In the genomic region with DNA sequence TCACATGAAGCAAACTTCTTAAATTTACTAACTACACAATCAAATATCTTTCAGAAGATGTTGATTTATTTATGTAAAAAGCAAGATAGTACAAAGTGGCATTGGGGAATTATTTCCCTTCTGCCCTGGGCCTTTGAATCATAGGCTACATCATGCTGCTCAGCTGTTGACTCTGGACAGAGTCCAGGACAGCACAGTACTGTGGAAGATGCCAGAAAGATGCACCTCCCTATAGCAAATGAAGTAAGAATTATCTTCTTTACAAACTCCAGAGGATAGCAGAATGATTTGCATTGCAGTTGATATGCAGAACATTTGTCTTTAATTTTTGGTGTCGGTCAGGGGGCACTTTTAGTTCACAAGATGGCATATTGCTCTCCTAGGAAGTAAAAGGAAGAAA, we compare ENCODE assay signal across 15 cellular contexts.
DNase-seq lines count a peak whose midpoint lies in the region; FAIRE-seq and TF ChIP-seq lines count a peak whose summit lies in the region.
"Had no signal": no experiment of that assay in that cellular context is flagged by ENCODE, and none has a peak within 500 bp of the region (broad histone marks: within the 10 kb centered on the region; RNA-seq: fewer than 3 reads in every experiment).

No MANE protein-coding gene starts in this region.

- POLR2A ChIA-PET in AG04449 (lab: Yijun Ruan, JAX) = no interaction called here

- no peaks in the 10 kb centered on the region for H3K27me3 Mint-ChIP-seq in activated T-helper 2 cell treated with anti-CD3 and anti-CD28 coated beads, Interferon-gamma antibody, Interleukin-2, Interleukin-4, amounts not matched to agents 10 μg/mL and 5 μg/mL and 100 μg/mL, durations not matched to agents 14 hours and 24 hours and 36 hours (ENCODE audit: low read depth)
- H3K27me3 Mint-ChIP-seq: brain; natural killer cell treated with Interleukin-12 subunit alpha and Interleukin-12 subunit beta and Interleukin-15 and Interleukin-18, amount 100 ng/mL, for 72 hours had no signal

- H3K4me1 Mint-ChIP-seq in activated T-helper 2 cell treated with anti-CD3 and anti-CD28 coated beads, Interferon-gamma antibody, Interleukin-2, Interleukin-4, amounts not matched to agents 10 μg/mL and 5 μg/mL and 100 μg/mL, durations not matched to agents 14 hours and 24 hours and 36 hours (ENCODE audit: low read depth) = no peaks in the 10 kb centered on the region
- H3K4me1 Mint-ChIP-seq: immature natural killer cell had no signal

- no peak overlapping the region for H3K27ac Mint-ChIP-seq in activated T-helper 2 cell treated with anti-CD3 and anti-CD28 coated beads, Interferon-gamma antibody, Interleukin-2, Interleukin-4, amounts not matched to agents 10 μg/mL and 5 μg/mL and 100 μg/mL, durations not matched to agents 14 hours and 24 hours and 36 hours
- H3K27ac Mint-ChIP-seq: brain; immature natural killer cell; natural killer cell treated with Interleukin-12 subunit alpha and Interleukin-12 subunit beta and Interleukin-15 and Interleukin-18, amount 100 ng/mL, for 72 hours; WTC11 had no signal

- CTCF ChIA-PET in AG04449 (lab: Yijun Ruan, JAX) = no interaction called here

- H3K4me3 ChIP-seq in AG04449 (ENCODE audit: low read depth, low read length) = no peak overlapping the region
- H3K4me3 ChIP-seq: SJSA1 had no signal

- no peak for FAIRE-seq in frontal cortex (lab: Jason Lieb, UNC)

- intact Hi-C loops in activated T-helper 2 cell treated with anti-CD3 and anti-CD28 coated beads, Interferon-gamma antibody, Interleukin-2, Interleukin-4, amounts not matched to agents 10 μg/mL and 5 μg/mL and 100 μg/mL, durations not matched to agents 14 hours and 24 hours and 36 hours (cut with micrococcal nuclease) = no loop called here

- DNase-seq in AG04449 (ENCODE audit: low read depth, low spot score) = peak; percentile 7
- peak; percentile 5 for DNase-seq in HS-27A (ENCODE audit: low read depth)
- peak; percentile 39 for DNase-seq in astrocyte of the hippocampus (ENCODE audit: low read depth, low spot score)
- DNase-seq in iris pigment epithelial cell (ENCODE audit: low read depth) = peak; percentile 84
- no peak for DNase-seq in activated T-helper 2 cell treated with anti-CD3 and anti-CD28 coated beads, Interferon-gamma antibody, Interleukin-2, Interleukin-4, amounts not matched to agents 10 μg/mL and 5 μg/mL and 100 μg/mL, durations not matched to agents 14 hours and 24 hours and 36 hours (ENCODE audit: low spot score)
- no peak for DNase-seq in NOMO-1 treated with dmso at 0.1 percent for 144 hours (lab: John Stamatoyannopoulos, UW; ENCODE audit: unreplicated experiment)
- DNase-seq in superior temporal gyrus (ENCODE audit: extremely low spot score) = no peak
- no peak for DNase-seq in frontal cortex (ENCODE audit: low spot score in 2 of 2)
- DNase-seq: immature natural killer cell; MM.1S; stimulated activated CD8-positive, alpha-beta memory T cell treated with anti-CD3 and anti-CD28 coated beads, Interleukin-4, amount 100 ng/mL, for 48 hours had no signal

- no peak for TF ChIP-seq CTCF in AG04449 (IDR thresholded peaks at IDR 0.05; ENCODE audit: insufficient read depth, low read length, missing control alignments)

- no peaks in the 10 kb centered on the region for H3K9me3 Mint-ChIP-seq in activated T-helper 2 cell treated with anti-CD3 and anti-CD28 coated beads, Interferon-gamma antibody, Interleukin-2, Interleukin-4, amounts not matched to agents 10 μg/mL and 5 μg/mL and 100 μg/mL, durations not matched to agents 14 hours and 24 hours and 36 hours

- no peak overlapping the region for H3K4me3 Mint-ChIP-seq in activated T-helper 2 cell treated with anti-CD3 and anti-CD28 coated beads, Interferon-gamma antibody, Interleukin-2, Interleukin-4, amounts not matched to agents 10 μg/mL and 5 μg/mL and 100 μg/mL, durations not matched to agents 14 hours and 24 hours and 36 hours (ENCODE audit: low read depth)
- H3K4me3 Mint-ChIP-seq: brain; immature natural killer cell; natural killer cell treated with Interleukin-12 subunit alpha and Interleukin-12 subunit beta and Interleukin-15 and Interleukin-18, amount 100 ng/mL, for 72 hours; WTC11 had no signal

- H3K36me3 Mint-ChIP-seq in activated T-helper 2 cell treated with anti-CD3 and anti-CD28 coated beads, Interferon-gamma antibody, Interleukin-2, Interleukin-4, amounts not matched to agents 10 μg/mL and 5 μg/mL and 100 μg/mL, durations not matched to agents 14 hours and 24 hours and 36 hours (ENCODE audit: low read depth) = no peaks in the 10 kb centered on the region
- H3K36me3 Mint-ChIP-seq: brain; immature natural killer cell; natural killer cell treated with Interleukin-12 subunit alpha and Interleukin-12 subunit beta and Interleukin-15 and Interleukin-18, amount 100 ng/mL, for 72 hours; WTC11 had no signal

Comparison
In these comparisons a context has a peak if more than half of its experiments do, and no peak if none do; other contexts are left out.
1. DNase-seq: peak in AG04449 (single experiment), HS-27A (single experiment), astrocyte of the hippocampus (single experiment) and iris pigment epithelial cell (single experiment); none in activated T-helper 2 cell treated with anti-CD3 and anti-CD28 coated beads, Interferon-gamma antibody, Interleukin-2, Interleukin-4, amounts not matched to agents 10 μg/mL and 5 μg/mL and 100 μg/mL, durations not matched to agents 14 hours and 24 hours and 36 hours (single experiment), NOMO-1 treated with dmso at 0.1 percent for 144 hours (single experiment), superior temporal gyrus (single experiment) and frontal cortex (0 of 2).